In genomic region chr3:158849747-158850146, GRCh38 we compare ENCODE assay signal across 30 cellular contexts.
"Had no signal": no experiment of that assay in that cellular context is flagged by ENCODE, and none has a peak within 500 bp of the region (broad histone marks: within the 10 kb centered on the region; RNA-seq: fewer than 3 reads in every experiment).

No MANE protein-coding gene starts in this region.

- H3K4me2 ChIP-seq: smooth muscle cell had no signal

- H3K4me3 ChIP-seq: pancreas, psoas muscle, skin epidermis, smooth muscle cell, spleen, suprapubic skin, testis, tibial artery, transverse colon, upper lobe of right lung, uterus had no signal

- DNase-seq: naive thymus-derived CD8-positive, alpha-beta T cell; nephron progenitor cell; nucleus accumbens; pancreas; psoas muscle; right cardiac atrium; spleen; stimulated activated CD4-positive, alpha-beta T cell treated with anti-CD3 and anti-CD28 coated beads, Interleukin-12 subunit alpha, Interleukin-12 subunit beta, amount 100 ng/mL, for 4 hours; stimulated activated CD4-positive, alpha-beta T cell treated with anti-CD3 and anti-CD28 coated beads, Interleukin-1b, Interleukin-23, amount 100 ng/mL, for 48 hours; stimulated activated CD4-positive, alpha-beta T cell treated with anti-CD3 and anti-CD28 coated beads, Interleukin-4, amount 100 ng/mL, for 1 hour; stimulated activated CD4-positive, alpha-beta T cell treated with anti-CD3 and anti-CD28 coated beads, Interleukin-4, amount 100 ng/mL, for 4 hours; stimulated activated CD8-positive, alpha-beta memory T cell treated with anti-CD3 and anti-CD28 coated beads, Interleukin-4, amount 100 ng/mL, for 48 hours; stimulated activated naive CD4-positive, alpha-beta T cell; stimulated activated naive CD8-positive, alpha-beta T cell treated with anti-CD3 and anti-CD28 coated beads, Interleukin-15, amount 100 ng/mL, for 72 hours; stimulated activated naive CD8-positive, alpha-beta T cell treated with anti-CD3 and anti-CD28 coated beads, Interleukin-15, Interleukin-2, amounts not matched to agents 100 U/mL and 50 U/mL, for 24 hours; substantia nigra; testis; tibial artery; transverse colon; upper lobe of right lung; uterus had no signal

- H3K27ac ChIP-seq: neutrophil, pancreas, psoas muscle, skin epidermis, spleen, suprapubic skin, testis, tibial artery, transverse colon, upper lobe of right lung, uterus had no signal

- H3K36me3 ChIP-seq: neutrophil, pancreas, spleen, suprapubic skin, tibial artery, transverse colon, upper lobe of right lung, uterus had no signal

- H3K4me1 ChIP-seq: pancreas, psoas muscle, suprapubic skin, testis, tibial artery, transverse colon, upper lobe of right lung, uterus had no signal

- H3K4me1 Mint-ChIP-seq: nephron progenitor cell had no signal

- H3K27me3 Mint-ChIP-seq: naive thymus-derived CD8-positive, alpha-beta T cell; stimulated activated memory B cell treated with anti-CD40 and anti-IgM and Interleukin-4, amounts not matched to agents 10 μg/mL and 1 μg/mL and 100 μg/mL, for 72 hours; stimulated activated naive CD8-positive, alpha-beta T cell treated with anti-CD3 and anti-CD28 coated beads, Interleukin-15, amount 100 ng/mL, for 72 hours had no signal

- H3K36me3 Mint-ChIP-seq: naive thymus-derived CD8-positive, alpha-beta T cell; natural killer cell treated with Interleukin-12 subunit alpha and Interleukin-12 subunit beta and Interleukin-15 and Interleukin-18, amount 100 ng/mL, for 72 hours; stimulated activated memory B cell treated with anti-CD40 and anti-IgM and Interleukin-4, amounts not matched to agents 10 μg/mL and 1 μg/mL and 100 μg/mL, for 72 hours; type B pancreatic cell had no signal

- H3K9me3 Mint-ChIP-seq: natural killer cell treated with Interleukin-12 subunit alpha and Interleukin-12 subunit beta and Interleukin-15 and Interleukin-18, amount 100 ng/mL, for 72 hours; neural crest cell; stimulated activated memory B cell treated with anti-CD40 and anti-IgM and Interleukin-4, amounts not matched to agents 10 μg/mL and 1 μg/mL and 100 μg/mL, for 72 hours; stimulated activated naive CD8-positive, alpha-beta T cell treated with anti-CD3 and anti-CD28 coated beads, Interleukin-15, amount 100 ng/mL, for 72 hours; type B pancreatic cell had no signal

- H3K9me3 ChIP-seq: neutrophil, pancreas, testis, transverse colon, upper lobe of right lung, uterus had no signal

- H3K4me3 Mint-ChIP-seq: naive thymus-derived CD8-positive, alpha-beta T cell; natural killer cell treated with Interleukin-12 subunit alpha and Interleukin-12 subunit beta and Interleukin-15 and Interleukin-18, amount 100 ng/mL, for 72 hours; nephron progenitor cell; neural crest cell; stimulated activated memory B cell treated with anti-CD40 and anti-IgM and Interleukin-4, amounts not matched to agents 10 μg/mL and 1 μg/mL and 100 μg/mL, for 72 hours; stimulated activated naive CD8-positive, alpha-beta T cell treated with anti-CD3 and anti-CD28 coated beads, Interleukin-15, amount 100 ng/mL, for 72 hours; type B pancreatic cell had no signal

- ATAC-seq: naive thymus-derived CD8-positive, alpha-beta T cell; natural killer cell treated with Interleukin-12 subunit alpha and Interleukin-12 subunit beta and Interleukin-15 and Interleukin-18, amount 100 ng/mL, for 72 hours; pancreas; psoas muscle; right cardiac atrium; sciatic nerve; stimulated activated memory B cell treated with anti-CD40 and anti-IgM and Interleukin-4, amounts not matched to agents 10 μg/mL and 1 μg/mL and 100 μg/mL, for 72 hours; stimulated activated naive CD8-positive, alpha-beta T cell treated with anti-CD3 and anti-CD28 coated beads, Interleukin-15, amount 100 ng/mL, for 72 hours; stimulated activated naive CD8-positive, alpha-beta T cell treated with anti-CD3 and anti-CD28 coated beads, Interleukin-15, Interleukin-2, amounts not matched to agents 100 U/mL and 50 U/mL, for 24 hours; upper lobe of right lung had no signal

- FAIRE-seq: pancreas had no signal

- H3K27me3 ChIP-seq: neutrophil, pancreas, spleen, suprapubic skin, testis, tibial artery, transverse colon, upper lobe of right lung, uterus had no signal

- H3K27ac Mint-ChIP-seq: naive thymus-derived CD8-positive, alpha-beta T cell; natural killer cell treated with Interleukin-12 subunit alpha and Interleukin-12 subunit beta and Interleukin-15 and Interleukin-18, amount 100 ng/mL, for 72 hours; nephron progenitor cell; stimulated activated memory B cell treated with anti-CD40 and anti-IgM and Interleukin-4, amounts not matched to agents 10 μg/mL and 1 μg/mL and 100 μg/mL, for 72 hours; stimulated activated naive CD8-positive, alpha-beta T cell treated with anti-CD3 and anti-CD28 coated beads, Interleukin-15, amount 100 ng/mL, for 72 hours; type B pancreatic cell had no signal
